In the genomic region with DNA sequence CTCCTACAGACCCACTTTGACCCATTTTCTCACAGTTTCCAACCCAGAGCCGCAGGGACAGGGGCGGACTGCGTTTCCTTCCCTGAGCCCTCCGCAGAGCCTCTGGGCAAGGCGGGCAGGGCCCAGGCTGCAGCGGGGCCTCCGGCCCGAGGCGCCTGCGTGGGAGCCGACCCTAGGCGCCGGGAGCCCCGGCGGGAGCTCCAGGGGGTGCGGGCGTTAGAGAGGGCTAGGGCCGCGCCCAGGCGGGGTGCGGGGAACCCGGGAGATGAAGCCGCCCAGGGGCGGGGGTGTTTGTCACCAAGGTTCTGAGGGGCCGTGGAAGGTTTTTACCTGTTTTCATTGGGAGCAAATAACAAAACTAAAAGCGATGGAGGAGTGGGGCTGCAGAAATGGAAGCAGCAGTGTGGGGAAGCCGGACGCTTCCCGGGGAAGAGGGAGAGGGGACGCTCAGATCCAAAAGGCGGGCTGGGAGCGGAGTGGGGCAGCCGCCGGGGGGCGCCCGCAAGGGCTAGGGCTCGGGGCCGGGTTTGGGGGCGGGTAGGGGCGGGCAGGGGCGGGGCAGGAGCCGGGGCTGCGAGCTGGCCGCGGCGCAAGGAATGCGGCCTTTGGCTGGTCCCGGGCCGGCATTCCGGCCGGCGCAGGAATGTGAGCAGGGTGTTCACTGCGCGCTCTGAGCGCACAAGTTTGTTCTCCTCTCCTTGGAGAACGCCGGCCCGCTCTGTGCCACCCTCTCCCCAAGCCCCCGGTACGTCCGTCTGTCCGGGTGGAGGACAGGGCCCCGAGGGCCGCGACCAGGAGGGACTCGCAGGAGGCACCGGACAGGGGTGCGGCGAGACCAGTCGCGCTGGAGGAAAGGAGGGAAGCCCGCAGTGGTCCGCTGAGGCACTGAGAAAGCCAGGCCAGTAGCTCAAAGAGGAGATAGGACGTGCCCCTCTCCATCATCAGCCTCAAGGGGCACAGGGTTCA, we compare ENCODE assay signal across 1 cellular context.
TF ChIP-seq lines count a peak whose summit lies in the region.

No MANE protein-coding gene starts in this region.

TF ChIP-seq in HepG2, 621 proteins besides CTCF, POLR2A, EP300 and RAD21 (continued from another document and continues in another):
- TF ChIP-seq, protein P1, sequence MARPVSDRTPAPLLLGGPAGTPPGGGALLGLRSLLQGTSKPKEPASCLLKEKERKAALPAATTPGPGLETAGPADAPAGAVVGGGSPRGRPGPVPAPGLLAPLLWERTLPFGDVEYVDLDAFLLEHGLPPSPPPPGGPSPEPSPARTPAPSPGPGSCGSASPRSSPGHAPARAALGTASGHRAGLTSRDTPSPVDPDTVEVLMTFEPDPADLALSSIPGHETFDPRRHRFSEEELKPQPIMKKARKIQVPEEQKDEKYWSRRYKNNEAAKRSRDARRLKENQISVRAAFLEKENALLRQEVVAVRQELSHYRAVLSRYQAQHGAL (CRISPR knock-in tag; IDR thresholded peaks at IDR 0.05; ENCODE audit: not compliant biosample characterization): no peak
- TF ChIP-seq FIP1L1 (IDR thresholded peaks at IDR 0.05; ENCODE audit: borderline replicate concordance, insufficient read depth, low read depth, low read length) (no peak), HNRNPLL (IDR thresholded peaks at IDR 0.05; ENCODE audit: low read depth, low read length, poor library complexity, severe bottlenecking) (peak; percentile 82), HOXA5 (CRISPR knock-in tag; IDR thresholded peaks at IDR 0.05) (no peak), AGO1 (IDR thresholded peaks at IDR 0.05; ENCODE audit: low read depth, low read length, poor library complexity, severe bottlenecking) (peak; percentile 25), SIX4 (CRISPR knock-in tag; IDR thresholded peaks at IDR 0.05) (no peak), SMC3 (IDR thresholded peaks at IDR 0.05; ENCODE audit: low read length) (no peak), RFX1 (IDR thresholded peaks at IDR 0.05) (no peak), ZBTB3 (CRISPR knock-in tag; IDR thresholded peaks at IDR 0.05; ENCODE audit: borderline replicate concordance, low read depth) (no peak), HMG20B (CRISPR knock-in tag; conservative IDR thresholded peaks at IDR 0.05) (no peak), HOXD1 (CRISPR knock-in tag; IDR thresholded peaks at IDR 0.05) (no peak), MIXL1 (CRISPR knock-in tag; IDR thresholded peaks at IDR 0.05) (no peak), SP140L (CRISPR knock-in tag; IDR thresholded peaks at IDR 0.05; ENCODE audit: borderline replicate concordance) (no peak), ZBTB46 (CRISPR knock-in tag; IDR thresholded peaks at IDR 0.05; ENCODE audit: borderline replicate concordance) (no peak), ZSCAN9 (CRISPR knock-in tag; IDR thresholded peaks at IDR 0.05; ENCODE audit: borderline replicate concordance) (no peak), GPBP1L1 (CRISPR knock-in tag; IDR thresholded peaks at IDR 0.05) (no peak), KLF13 (CRISPR knock-in tag; IDR thresholded peaks at IDR 0.05) (no peak), ELF3 (CRISPR knock-in tag; IDR thresholded peaks at IDR 0.05) (no peak), MXD4 (CRISPR knock-in tag; IDR thresholded peaks at IDR 0.05) (no peak), RELA (CRISPR knock-in tag; IDR thresholded peaks at IDR 0.05) (no peak), POLR2G (IDR thresholded peaks at IDR 0.05; ENCODE audit: low read depth, low read length) (peak; percentile 52; the same call in 1 of the 2 replicates), MAFG (CRISPR knock-in tag; IDR thresholded peaks at IDR 0.05) (no peak), GMEB2 (CRISPR knock-in tag; IDR thresholded peaks at IDR 0.05; ENCODE audit: low read depth) (no peak), KLF6 (CRISPR knock-in tag; IDR thresholded peaks at IDR 0.05) (0 out of 2 replicates have a peak, but pooled peaks have one; percentile 51), ZNF761 (CRISPR knock-in tag; conservative IDR thresholded peaks at IDR 0.05) (no peak), MED1 (CRISPR knock-in tag; IDR thresholded peaks at IDR 0.05) (peak; percentile 9; the same call in 1 of the 2 replicates), DNMT1 (CRISPR knock-in tag; IDR thresholded peaks at IDR 0.05) (0 out of 2 replicates have a peak, but pooled peaks have one; percentile 40), ZFP41 (CRISPR knock-in tag; IDR thresholded peaks at IDR 0.05; ENCODE audit: borderline replicate concordance) (no peak), MED13 (CRISPR knock-in tag; IDR thresholded peaks at IDR 0.05) (no peak), ZFP36L2 (CRISPR knock-in tag; IDR thresholded peaks at IDR 0.05) (no peak), RXRA (CRISPR knock-in tag; IDR thresholded peaks at IDR 0.05) (no peak), MAX (IDR thresholded peaks at IDR 0.05) (no peak), TCF7L2 (IDR thresholded peaks at IDR 0.05; ENCODE audit: low read depth, low read length) (no peak), PTBP1 (IDR thresholded peaks at IDR 0.05; ENCODE audit: low read depth, low read length, poor library complexity, severe bottlenecking) (no peak), UBTF (CRISPR knock-in tag; IDR thresholded peaks at IDR 0.05) (peak; percentile 45), SATB2 (CRISPR knock-in tag; IDR thresholded peaks at IDR 0.05) (no peak), ZNF564 (CRISPR knock-in tag; IDR thresholded peaks at IDR 0.05) (no peak)
- TF ChIP-seq, protein P2, sequence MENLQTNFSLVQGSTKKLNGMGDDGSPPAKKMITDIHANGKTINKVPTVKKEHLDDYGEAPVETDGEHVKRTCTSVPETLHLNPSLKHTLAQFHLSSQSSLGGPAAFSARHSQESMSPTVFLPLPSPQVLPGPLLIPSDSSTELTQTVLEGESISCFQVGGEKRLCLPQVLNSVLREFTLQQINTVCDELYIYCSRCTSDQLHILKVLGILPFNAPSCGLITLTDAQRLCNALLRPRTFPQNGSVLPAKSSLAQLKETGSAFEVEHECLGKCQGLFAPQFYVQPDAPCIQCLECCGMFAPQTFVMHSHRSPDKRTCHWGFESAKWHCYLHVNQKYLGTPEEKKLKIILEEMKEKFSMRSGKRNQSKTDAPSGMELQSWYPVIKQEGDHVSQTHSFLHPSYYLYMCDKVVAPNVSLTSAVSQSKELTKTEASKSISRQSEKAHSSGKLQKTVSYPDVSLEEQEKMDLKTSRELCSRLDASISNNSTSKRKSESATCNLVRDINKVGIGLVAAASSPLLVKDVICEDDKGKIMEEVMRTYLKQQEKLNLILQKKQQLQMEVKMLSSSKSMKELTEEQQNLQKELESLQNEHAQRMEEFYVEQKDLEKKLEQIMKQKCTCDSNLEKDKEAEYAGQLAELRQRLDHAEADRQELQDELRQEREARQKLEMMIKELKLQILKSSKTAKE (CRISPR knock-in tag; IDR thresholded peaks at IDR 0.05; ENCODE audit: borderline replicate concordance): no peak
- TF ChIP-seq, protein P3, sequence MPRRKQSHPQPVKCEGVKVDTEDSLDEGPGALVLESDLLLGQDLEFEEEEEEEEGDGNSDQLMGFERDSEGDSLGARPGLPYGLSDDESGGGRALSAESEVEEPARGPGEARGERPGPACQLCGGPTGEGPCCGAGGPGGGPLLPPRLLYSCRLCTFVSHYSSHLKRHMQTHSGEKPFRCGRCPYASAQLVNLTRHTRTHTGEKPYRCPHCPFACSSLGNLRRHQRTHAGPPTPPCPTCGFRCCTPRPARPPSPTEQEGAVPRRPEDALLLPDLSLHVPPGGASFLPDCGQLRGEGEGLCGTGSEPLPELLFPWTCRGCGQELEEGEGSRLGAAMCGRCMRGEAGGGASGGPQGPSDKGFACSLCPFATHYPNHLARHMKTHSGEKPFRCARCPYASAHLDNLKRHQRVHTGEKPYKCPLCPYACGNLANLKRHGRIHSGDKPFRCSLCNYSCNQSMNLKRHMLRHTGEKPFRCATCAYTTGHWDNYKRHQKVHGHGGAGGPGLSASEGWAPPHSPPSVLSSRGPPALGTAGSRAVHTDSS (CRISPR knock-in tag; conservative IDR thresholded peaks at IDR 0.05): no peak
- TF ChIP-seq, protein P4, sequence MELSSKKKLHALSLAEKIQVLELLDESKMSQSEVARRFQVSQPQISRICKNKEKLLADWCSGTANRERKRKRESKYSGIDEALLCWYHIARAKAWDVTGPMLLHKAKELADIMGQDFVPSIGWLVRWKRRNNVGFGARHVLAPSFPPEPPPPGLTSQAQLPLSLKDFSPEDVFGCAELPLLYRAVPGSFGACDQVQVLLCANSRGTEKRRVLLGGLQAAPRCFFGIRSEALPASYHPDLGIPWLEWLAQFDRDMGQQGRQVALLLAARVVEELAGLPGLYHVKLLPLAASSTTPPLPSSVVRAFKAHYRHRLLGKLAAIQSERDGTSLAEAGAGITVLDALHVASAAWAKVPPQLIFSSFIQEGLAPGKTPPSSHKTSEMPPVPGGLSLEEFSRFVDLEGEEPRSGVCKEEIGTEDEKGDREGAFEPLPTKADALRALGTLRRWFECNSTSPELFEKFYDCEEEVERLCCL (CRISPR knock-in tag; IDR thresholded peaks at IDR 0.05; ENCODE audit: borderline replicate concordance): no peak
- TF ChIP-seq, protein P5, sequence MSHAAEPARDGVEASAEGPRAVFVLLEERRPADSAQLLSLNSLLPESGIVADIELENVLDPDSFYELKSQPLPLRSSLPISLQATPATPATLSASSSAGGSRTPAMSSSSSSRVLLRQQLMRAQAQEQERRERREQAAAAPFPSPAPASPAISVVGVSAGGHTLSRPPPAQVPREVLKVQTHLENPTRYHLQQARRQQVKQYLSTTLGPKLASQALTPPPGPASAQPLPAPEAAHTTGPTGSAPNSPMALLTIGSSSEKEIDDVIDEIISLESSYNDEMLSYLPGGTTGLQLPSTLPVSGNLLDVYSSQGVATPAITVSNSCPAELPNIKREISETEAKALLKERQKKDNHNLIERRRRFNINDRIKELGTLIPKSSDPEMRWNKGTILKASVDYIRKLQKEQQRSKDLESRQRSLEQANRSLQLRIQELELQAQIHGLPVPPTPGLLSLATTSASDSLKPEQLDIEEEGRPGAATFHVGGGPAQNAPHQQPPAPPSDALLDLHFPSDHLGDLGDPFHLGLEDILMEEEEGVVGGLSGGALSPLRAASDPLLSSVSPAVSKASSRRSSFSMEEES (CRISPR knock-in tag; IDR thresholded peaks at IDR 0.05): no peak
